In genomic region chr1:6007318-6008083, GRCh38 we compare ENCODE assay signal across 15 cellular contexts. TPM values are rescaled to one million over a fixed set of nuclear protein-coding genes. Genes with fewer than 3 reads are reported as not detected.
DNase-seq lines count a peak whose midpoint lies in the region; ATAC-seq and TF ChIP-seq lines count a peak whose summit lies in the region.
"Had no signal": no experiment of that assay in that cellular context is flagged by ENCODE, and none has a peak within 500 bp of the region (broad histone marks: within the 10 kb centered on the region; RNA-seq: fewer than 3 reads in every experiment).

No MANE protein-coding gene starts in this region.

- no peak overlapping the region for H2BK120ac ChIP-seq in mesendoderm (ENCODE audit: low read depth, low read length)

- no peak overlapping the region for H3K9ac ChIP-seq in mesendoderm (ENCODE audit: low read length)
- H3K9ac ChIP-seq: SK-N-SH had no signal

- no peaks in the 10 kb centered on the region for H3K79me1 ChIP-seq in mesendoderm (ENCODE audit: low read length)

- H3K27me3 ChIP-seq in H7 (ENCODE audit: control insufficient read depth, insufficient read depth, low read length) (no peaks in the 10 kb centered on the region), foreskin keratinocyte (no peaks in the 10 kb centered on the region), osteoblast (ENCODE audit: insufficient read depth, low read length) (no peaks in the 10 kb centered on the region), mesendoderm (ENCODE audit: insufficient read depth, low read length, poor library complexity) (no peaks in the 10 kb centered on the region)
- H3K27me3 ChIP-seq: hepatocyte had no signal

- peaks cover 2% of the 10 kb centered on the region for H4K20me1 ChIP-seq in osteoblast (ENCODE audit: insufficient read depth, low read length)

- H2BK15ac ChIP-seq in mesendoderm (replicated peaks; ENCODE audit: low read depth): no peak overlapping the region

- TF ChIP-seq CTCF in WTC11 (IDR thresholded peaks at IDR 0.05) (no peak), foreskin keratinocyte (conservative IDR thresholded peaks at IDR 0.05) (no peak), osteoblast (IDR thresholded peaks at IDR 0.05; ENCODE audit: extremely low read depth, low read depth, low read length) (no peak), progenitor cell of endocrine pancreas (IDR thresholded peaks at IDR 0.05; ENCODE audit: unreplicated experiment) (no peak)

- H4K8ac ChIP-seq in mesendoderm (ENCODE audit: low read depth, low read length): no peak overlapping the region

- no peak overlapping the region for H3K4me3 Mint-ChIP-seq in WTC11
- H3K4me3 Mint-ChIP-seq in progenitor cell of endocrine pancreas (ENCODE audit: low read depth): no peak overlapping the region
- H3K4me3 Mint-ChIP-seq: activated CD4-positive, alpha-beta T cell treated with anti-CD3 and anti-CD28 coated beads, Interleukin-2, amount 10 ng/mL, durations not matched to agents 24 days and 14 days; endodermal cell had no signal

- H3K36me3 Mint-ChIP-seq in WTC11 (no peaks in the 10 kb centered on the region), progenitor cell of endocrine pancreas (ENCODE audit: insufficient read depth) (no peaks in the 10 kb centered on the region)

- no peak overlapping the region for H2AK5ac ChIP-seq in mesendoderm (ENCODE audit: low read length)

- H4K5ac ChIP-seq in mesendoderm (ENCODE audit: low read length): no peak overlapping the region

- CTCF ChIA-PET in WTC11 (lab: Charles Lee): interaction anchor here (1.4 to 3.2 kb wide), 4 partner anchors 14 to 34 kb away, joined by 3 to 17 read pairs (median 4); no protein-coding TSS in a partner anchor

- ATAC-seq in WTC11 (no peak), foreskin keratinocyte (peak; percentile 16)

- no peaks in the 10 kb centered on the region for H3K36me3 ChIP-seq in H7 (replicated peaks; ENCODE audit: control insufficient read depth, insufficient read depth, low read length)
- H3K36me3 ChIP-seq in osteoblast (ENCODE audit: insufficient read depth, low read length): no peaks in the 10 kb centered on the region
- no peaks in the 10 kb centered on the region for H3K36me3 ChIP-seq in mesendoderm (ENCODE audit: control insufficient read depth, insufficient read depth, low read length)

- no peak overlapping the region for H3K27ac Mint-ChIP-seq in WTC11
- no peak overlapping the region for H3K27ac Mint-ChIP-seq in progenitor cell of endocrine pancreas
- H3K27ac Mint-ChIP-seq: activated CD4-positive, alpha-beta T cell treated with anti-CD3 and anti-CD28 coated beads, Interleukin-2, amount 10 ng/mL, durations not matched to agents 24 days and 14 days; endodermal cell had no signal

- WGBS in mesendoderm (ENCODE audit: extremely low coverage, insufficient coverage, low lambda C conversion rate): no CpG with 5 or more reads among the region's 25 CpGs

- H3K56ac ChIP-seq in mesendoderm (ENCODE audit: low read length): no peak overlapping the region

- POLR2A ChIA-PET in WTC11 (lab: Charles Lee): interaction anchor here (0.7 kb wide), 1 partner anchor 124 kb away, joined by 6 read pairs; no protein-coding TSS in a partner anchor

- H3K4me2 ChIP-seq in osteoblast (ENCODE audit: insufficient read depth, low read length) (no peak overlapping the region), mesendoderm (ENCODE audit: low read length) (no peak overlapping the region)
- H3K4me2 ChIP-seq: hepatocyte, SK-N-SH had no signal

- H3K4me3 ChIP-seq in H7 (ENCODE audit: insufficient read depth, low read depth, low read length): no peak overlapping the region
- H3K4me3 ChIP-seq in osteoblast (ENCODE audit: insufficient read depth, low read length): peak overlapping the region; percentile 22
- H3K4me3 ChIP-seq in mesendoderm (ENCODE audit: low read length): no peak overlapping the region
- H3K4me3 ChIP-seq: hepatocyte had no signal

- H3K4ac ChIP-seq in mesendoderm (ENCODE audit: low read depth, low read length): no peak overlapping the region

- no peak overlapping the region for H3K27ac ChIP-seq in foreskin keratinocyte
- no peak overlapping the region for H3K27ac ChIP-seq in osteoblast (ENCODE audit: low read depth, low read length)
- no peak overlapping the region for H3K27ac ChIP-seq in mesendoderm (ENCODE audit: low read depth, low read length)
- H3K27ac ChIP-seq: hepatocyte had no signal

- no peaks in the 10 kb centered on the region for H3K9me3 ChIP-seq in osteoblast (ENCODE audit: low read depth, low read length)
- H3K9me3 ChIP-seq: SK-N-SH had no signal

- peaks cover 11% of the 10 kb centered on the region for H3K4me1 Mint-ChIP-seq in WTC11
- peaks cover 7% of the 10 kb centered on the region for H3K4me1 Mint-ChIP-seq in progenitor cell of endocrine pancreas (ENCODE audit: low read depth)

- no peak overlapping the region for H2AFZ ChIP-seq in osteoblast (ENCODE audit: low read length)
- H2AFZ ChIP-seq: hepatocyte had no signal

- no peaks in the 10 kb centered on the region for H3K4me1 ChIP-seq in foreskin keratinocyte
- H3K4me1 ChIP-seq in osteoblast (ENCODE audit: insufficient read depth, low read length): no peaks in the 10 kb centered on the region
- no peaks in the 10 kb centered on the region for H3K4me1 ChIP-seq in mesendoderm (ENCODE audit: control insufficient read depth, low read depth, low read length)

- peak; percentile 83 for DNase-seq in H7
- DNase-seq in WTC11 (ENCODE audit: low spot score): peak; percentile 5
- no peak for DNase-seq in foreskin keratinocyte
- peak; percentile 93 for DNase-seq in osteoblast (ENCODE audit: insufficient read length, low spot score, missing footprints)
- no peak for DNase-seq in DMS114 treated with DMSO at 0.1 percent for 48 hours (lab: John Stamatoyannopoulos, UW; ENCODE audit: unreplicated experiment)
- no peak for DNase-seq in progenitor cell of endocrine pancreas (ENCODE audit: low spot score, unreplicated experiment)
- DNase-seq in mesendoderm: no peak
- DNase-seq: activated CD4-positive, alpha-beta T cell treated with anti-CD3 and anti-CD28 coated beads, Interleukin-2, amount 10 ng/mL, durations not matched to agents 24 days and 14 days; Calu3; endodermal cell; midbrain; NCI-H1417 treated with DMSO at 0.1 percent for 48 hours; retina; SK-N-SH had no signal

- H3K23ac ChIP-seq in mesendoderm (ENCODE audit: low read length): no peak overlapping the region

- no peaks in the 10 kb centered on the region; the same call in 1 of the 2 replicates for H3K27me3 Mint-ChIP-seq in WTC11 (ENCODE audit: low read depth)
- H3K27me3 Mint-ChIP-seq in progenitor cell of endocrine pancreas: peaks cover 18% of the 10 kb centered on the region
- H3K27me3 Mint-ChIP-seq: activated CD4-positive, alpha-beta T cell treated with anti-CD3 and anti-CD28 coated beads, Interleukin-2, amount 10 ng/mL, durations not matched to agents 24 days and 14 days had no signal

- no peaks in the 10 kb centered on the region for H3K9me3 Mint-ChIP-seq in WTC11
- H3K9me3 Mint-ChIP-seq in progenitor cell of endocrine pancreas (ENCODE audit: low read depth): no peaks in the 10 kb centered on the region
- H3K9me3 Mint-ChIP-seq: activated CD4-positive, alpha-beta T cell treated with anti-CD3 and anti-CD28 coated beads, Interleukin-2, amount 10 ng/mL, durations not matched to agents 24 days and 14 days; endodermal cell had no signal

- no peak overlapping the region for H2BK5ac ChIP-seq in mesendoderm (ENCODE audit: low read length)

- no peaks in the 10 kb centered on the region for H3K79me2 ChIP-seq in osteoblast (ENCODE audit: insufficient read depth, low read length)
- no peaks in the 10 kb centered on the region for H3K79me2 ChIP-seq in mesendoderm (ENCODE audit: control insufficient read depth, insufficient read depth, low read length)
- H3K79me2 ChIP-seq: hepatocyte had no signal

- no peak overlapping the region for H3K18ac ChIP-seq in mesendoderm (ENCODE audit: low read length)

TF ChIP-seq in WTC11, 78 proteins besides CTCF, POLR2A, EP300 and RAD21 (continues in another document):
- TF ChIP-seq, protein P1, sequence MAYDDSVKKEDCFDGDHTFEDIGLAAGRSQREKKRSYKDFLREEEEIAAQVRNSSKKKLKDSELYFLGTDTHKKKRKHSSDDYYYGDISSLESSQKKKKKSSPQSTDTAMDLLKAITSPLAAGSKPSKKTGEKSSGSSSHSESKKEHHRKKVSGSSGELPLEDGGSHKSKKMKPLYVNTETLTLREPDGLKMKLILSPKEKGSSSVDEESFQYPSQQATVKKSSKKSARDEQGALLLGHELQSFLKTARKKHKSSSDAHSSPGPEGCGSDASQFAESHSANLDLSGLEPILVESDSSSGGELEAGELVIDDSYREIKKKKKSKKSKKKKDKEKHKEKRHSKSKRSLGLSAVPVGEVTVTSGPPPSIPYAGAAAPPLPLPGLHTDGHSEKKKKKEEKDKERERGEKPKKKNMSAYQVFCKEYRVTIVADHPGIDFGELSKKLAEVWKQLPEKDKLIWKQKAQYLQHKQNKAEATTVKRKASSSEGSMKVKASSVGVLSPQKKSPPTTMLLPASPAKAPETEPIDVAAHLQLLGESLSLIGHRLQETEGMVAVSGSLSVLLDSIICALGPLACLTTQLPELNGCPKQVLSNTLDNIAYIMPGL (CRISPR knock-in tag; IDR thresholded peaks at IDR 0.05): no peak
- no peak for TF ChIP-seq CREB1 (CRISPR knock-in tag; IDR thresholded peaks at IDR 0.05)
- TF ChIP-seq SP1 (CRISPR knock-in tag; conservative IDR thresholded peaks at IDR 0.05): no peak
- no peak for TF ChIP-seq GRHL2 (CRISPR knock-in tag; IDR thresholded peaks at IDR 0.05; ENCODE audit: insufficient replicate concordance, severe bottlenecking)

RNA-seq across cellular contexts. Expression of gene NPHP4, which starts 15.3 kb away (rescaled TPM):
- total RNA-seq in H7 (2014; rRNA removed; shearing (Covaris generic)): 22.1 and 22.2 TPM in 2 replicates
- 10.6 to 16.8 TPM (median 12.0 TPM) in 3 replicates for total RNA-seq in WTC11 (2021)
- 7.4 and 9.2 TPM in 2 replicates for total RNA-seq in foreskin keratinocyte
- polyA plus RNA-seq in foreskin keratinocyte: 3.9 and 4.8 TPM in 2 replicates
- total RNA-seq in osteoblast: 6.5 and 8.0 TPM in 2 replicates
- 26.6 and 29.9 TPM in 2 replicates for total RNA-seq in progenitor cell of endocrine pancreas
- 3.0 TPM for polyA plus RNA-seq in mesendoderm (2013, experiment 1 of 2)
- 3.0 TPM for polyA plus RNA-seq in mesendoderm (2013, experiment 2 of 2)

RNA-seq across cellular contexts. Expression of gene KCNAB2, which starts 38.2 kb away (rescaled TPM):
- 6.6 and 8.4 TPM in 2 replicates for total RNA-seq in H7 (2014; rRNA removed; shearing (Covaris generic))
- total RNA-seq in WTC11 (2021) (9.3 to 10.3 TPM (median 9.6 TPM) in 3 replicates), foreskin keratinocyte (2.0 TPM in 2 replicates), osteoblast (5.0 and 5.8 TPM in 2 replicates), progenitor cell of endocrine pancreas (5.8 and 6.9 TPM in 2 replicates)
- 1.8 and 2.0 TPM in 2 replicates for polyA plus RNA-seq in foreskin keratinocyte
- 1.1 TPM for polyA plus RNA-seq in mesendoderm (2013, experiment 1 of 2)
- polyA plus RNA-seq in mesendoderm (2013, experiment 2 of 2): 1.0 TPM

Comparison
In these comparisons a context has a peak if more than half of its experiments do, and no peak if none do; other contexts are left out.
1. DNase-seq: peak in H7 (single experiment), WTC11 (single experiment) and osteoblast (single experiment); none in foreskin keratinocyte (0 of 2), DMS114 treated with DMSO at 0.1 percent for 48 hours (single experiment), progenitor cell of endocrine pancreas (single experiment) and mesendoderm (single experiment).